Comparison of ENCODE assay signal across 1 cellular context in genomic region chr9:37941253-37941652, GRCh38.
TF ChIP-seq lines count a peak whose summit lies in the region.

No MANE protein-coding gene starts in this region.

TF ChIP-seq in HCT116, 20 proteins besides CTCF, POLR2A, EP300 and RAD21 (continued from another document):
- TF ChIP-seq CEBPB (IDR thresholded peaks at IDR 0.05; ENCODE audit: low read depth) (no peak), FOSL1 (IDR thresholded peaks at IDR 0.05; ENCODE audit: low read depth) (no peak), EZH2 (IDR thresholded peaks at IDR 0.05) (no peak), ATF3 (IDR thresholded peaks at IDR 0.05) (no peak), ZNF274 (IDR thresholded peaks at IDR 0.05; ENCODE audit: low read depth, low read length) (no peak), SP1 (IDR thresholded peaks at IDR 0.05; ENCODE audit: low read depth) (no peak), SIN3A (IDR thresholded peaks at IDR 0.05; ENCODE audit: low read depth) (no peak)
- TF ChIP-seq, protein P1, sequence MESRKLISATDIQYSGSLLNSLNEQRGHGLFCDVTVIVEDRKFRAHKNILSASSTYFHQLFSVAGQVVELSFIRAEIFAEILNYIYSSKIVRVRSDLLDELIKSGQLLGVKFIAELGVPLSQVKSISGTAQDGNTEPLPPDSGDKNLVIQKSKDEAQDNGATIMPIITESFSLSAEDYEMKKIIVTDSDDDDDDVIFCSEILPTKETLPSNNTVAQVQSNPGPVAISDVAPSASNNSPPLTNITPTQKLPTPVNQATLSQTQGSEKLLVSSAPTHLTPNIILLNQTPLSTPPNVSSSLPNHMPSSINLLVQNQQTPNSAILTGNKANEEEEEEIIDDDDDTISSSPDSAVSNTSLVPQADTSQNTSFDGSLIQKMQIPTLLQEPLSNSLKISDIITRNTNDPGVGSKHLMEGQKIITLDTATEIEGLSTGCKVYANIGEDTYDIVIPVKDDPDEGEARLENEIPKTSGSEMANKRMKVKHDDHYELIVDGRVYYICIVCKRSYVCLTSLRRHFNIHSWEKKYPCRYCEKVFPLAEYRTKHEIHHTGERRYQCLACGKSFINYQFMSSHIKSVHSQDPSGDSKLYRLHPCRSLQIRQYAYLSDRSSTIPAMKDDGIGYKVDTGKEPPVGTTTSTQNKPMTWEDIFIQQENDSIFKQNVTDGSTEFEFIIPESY (IDR thresholded peaks at IDR 0.05; ENCODE audit: extremely low read depth, insufficient replicate concordance, low read length) = no peak
TF ChIP-seq in HCT116: peak in this region for 0.
